In the genomic region with DNA sequence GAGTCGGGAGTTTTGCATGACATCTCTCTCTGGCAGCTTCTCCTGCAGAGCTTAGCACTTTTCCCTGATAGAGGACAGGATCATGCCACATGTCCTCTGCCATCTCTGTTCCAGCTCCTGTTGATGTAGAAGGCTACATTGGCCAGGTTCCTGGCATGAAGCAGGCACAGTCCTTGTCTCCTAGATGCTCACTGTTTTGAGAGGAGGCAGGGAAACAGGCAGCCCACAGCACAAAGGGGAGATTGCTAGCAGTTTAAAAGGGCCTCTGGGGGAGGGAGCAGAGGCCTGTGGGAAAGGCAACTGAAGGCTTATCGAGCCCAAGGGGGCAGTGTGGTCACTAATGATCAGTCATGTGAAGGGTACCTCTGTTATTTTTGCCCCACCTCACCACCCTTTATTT, we compare ENCODE assay signal across 20 cellular contexts. TPM values are rescaled to one million over a fixed set of nuclear protein-coding genes. Genes with fewer than 3 reads are reported as not detected.
DNase-seq lines count a peak whose midpoint lies in the region; ATAC-seq and TF ChIP-seq lines count a peak whose summit lies in the region.
"Had no signal": no experiment of that assay in that cellular context is flagged by ENCODE, and none has a peak within 500 bp of the region (broad histone marks: within the 10 kb centered on the region; RNA-seq: fewer than 3 reads in every experiment).

No MANE protein-coding gene starts in this region.

- intact Hi-C loops in left ventricle myocardium superior (cut with micrococcal nuclease) = no loop called here
- intact Hi-C loops in mucosa of descending colon (cut with DNase I, micrococcal nuclease) = no loop called here

- DNase-seq in cerebellar nuclear complex (lab: John Stamatoyannopoulos, UW) (peak; percentile 63 to 69), left ventricle myocardium superior (peak; percentile 39), mucosa of descending colon (no peak)
- no peak for DNase-seq in activated CD8-positive, alpha-beta memory T cell treated with anti-CD3 and anti-CD28 coated beads, Interleukin-2, amount 50 U/mL, for 4 hours
- DNase-seq: activated CD4-positive, alpha-beta T cell treated with anti-CD3 and anti-CD28 coated beads for 1 hour; activated CD8-positive, alpha-beta memory T cell treated with anti-CD3 and anti-CD28 coated beads for 24 hours; activated naive CD4-positive, alpha-beta T cell treated with anti-CD3 and anti-CD28 coated beads, Interleukin-2, amount 10 ng/mL, durations not matched to agents 7 days and 5 days; activated T-cell treated with anti-CD3 and anti-CD28 coated beads, Interleukin-2, amount 50 U/mL, for 48 hours; anterior cingulate cortex; Caco-2; H7; naive thymus-derived CD4-positive, alpha-beta T cell; NCI-H2107; posterior cingulate gyrus; stimulated activated naive CD4-positive, alpha-beta T cell treated with Interleukin-2 at 50 U/mL for 16 hours had no signal

- WGBS in HUES64 = 41% methylated on average over 2 of the region's 2 CpGs

- H3K9ac ChIP-seq in HUES64 (ENCODE audit: low read depth, low read length) = 0 out of 2 replicates have a peak overlapping the region, but pooled peaks have one; percentile 4
- no peak overlapping the region for H3K9ac ChIP-seq in stomach smooth muscle (ENCODE audit: low read length in 2 of 2)

- H3K4me3 ChIP-seq in HUES64 (ENCODE audit: low read length) (no peak overlapping the region), stomach smooth muscle (ENCODE audit: low read length in 2 of 2) (peak overlapping the region; percentile 7 to 40), mucosa of descending colon (no peak overlapping the region)
- H3K4me3 ChIP-seq: tibial nerve had no signal

- no peaks in the 10 kb centered on the region for H3K36me3 ChIP-seq in HUES64 (ENCODE audit: insufficient read depth, low read length)
- H3K36me3 ChIP-seq in stomach smooth muscle (ENCODE audit: control insufficient read depth in 2 of 2, insufficient read depth in 2 of 2, low read length in 2 of 2) = no peaks in the 10 kb centered on the region
- no peaks in the 10 kb centered on the region for H3K36me3 ChIP-seq in mucosa of descending colon (ENCODE audit: low read depth)
- H3K36me3 ChIP-seq: tibial nerve had no signal

- ATAC-seq in left ventricle myocardium superior = peak; percentile 72
- ATAC-seq in HG03175 (IDR thresholded peaks at IDR 0.05; ENCODE audit: unreplicated experiment) = no peak
- ATAC-seq in mucosa of descending colon = no peak
- ATAC-seq: naive thymus-derived CD4-positive, alpha-beta T cell had no signal

- no peak for TF ChIP-seq CTCF in mucosa of descending colon (IDR thresholded peaks at IDR 0.05)

- H3K27ac ChIP-seq in HUES64 (ENCODE audit: low read depth, low read length) (0 out of 2 replicates have a peak overlapping the region, but pooled peaks have one; percentile 2), stomach smooth muscle (ENCODE audit: low read length) (no peak overlapping the region)
- H3K27ac ChIP-seq: RWPE1 had no signal

- H3K4me1 ChIP-seq in HUES64 (ENCODE audit: insufficient read depth, low read length) (peaks cover 43% of the 10 kb centered on the region), stomach smooth muscle (ENCODE audit: control insufficient read depth, insufficient read depth, low read length) (peaks cover 41% of the 10 kb centered on the region), mucosa of descending colon (ENCODE audit: low read depth) (peaks cover 18% of the 10 kb centered on the region)

- H3K9me3 ChIP-seq in HUES64 (ENCODE audit: insufficient read depth, low read depth, low read length) (no peaks in the 10 kb centered on the region), stomach smooth muscle (ENCODE audit: control insufficient read depth in 2 of 2, low read length in 2 of 2) (no peaks in the 10 kb centered on the region), mucosa of descending colon (no peaks in the 10 kb centered on the region)
- H3K9me3 ChIP-seq: Caco-2, tibial nerve had no signal

- no peaks in the 10 kb centered on the region for H3K27me3 ChIP-seq in HUES64 (ENCODE audit: insufficient read depth, low read length)
- no peaks in the 10 kb centered on the region for H3K27me3 ChIP-seq in stomach smooth muscle (ENCODE audit: control insufficient read depth in 1 of 2, insufficient read depth in 2 of 2, low read length in 2 of 2)
- H3K27me3 ChIP-seq: tibial nerve had no signal

RNA-seq across cellular contexts. Expression of a gene that starts 10.7 kb away (rescaled TPM):
- polyA plus RNA-seq in HUES64 (2013, experiment 1 of 2) = 8.5 TPM
- polyA plus RNA-seq in HUES64 (2013, experiment 2 of 2) = 10.2 TPM
- total RNA-seq in left ventricle myocardium superior (34.9 TPM), mucosa of descending colon (10 to 100 TPM; 52.9 to 96.0 (median 67.8) TPM)

Comparison
In these comparisons a context has a peak if more than half of its experiments do, and no peak if none do; other contexts are left out.
1. H3K4me3 ChIP-seq: peak in stomach smooth muscle (2 of 2); none in HUES64 (single experiment) and mucosa of descending colon (single experiment).
2. DNase-seq: peak in cerebellar nuclear complex (2 of 2) and left ventricle myocardium superior (single experiment); none in activated CD8-positive, alpha-beta memory T cell treated with anti-CD3 and anti-CD28 coated beads, Interleukin-2, amount 50 U/mL, for 4 hours (single experiment) and mucosa of descending colon (0 of 3).